21 cellular contexts compared by ENCODE assay signal in genomic region chr10:114027041-114027394, GRCh38. TPM values are rescaled to one million over a fixed set of nuclear protein-coding genes. Genes with fewer than 3 reads are reported as not detected.
DNase-seq lines count a peak whose midpoint lies in the region; ATAC-seq and TF ChIP-seq lines count a peak whose summit lies in the region.
"Had no signal": no experiment of that assay in that cellular context is flagged by ENCODE, and none has a peak within 500 bp of the region (broad histone marks: within the 10 kb centered on the region; RNA-seq: fewer than 3 reads in every experiment).

No MANE protein-coding gene starts in this region.

- H3K27me3 Mint-ChIP-seq in Calu3 (ENCODE audit: unreplicated experiment) = no peaks in the 10 kb centered on the region

- H3K79me2 ChIP-seq in PC-9 (ENCODE audit: low read depth) = no peaks in the 10 kb centered on the region

- H3K27ac ChIP-seq in PC-9 (peak overlapping the region; percentile 82), foreskin keratinocyte (peak overlapping the region; percentile 39)
- H3K27ac ChIP-seq: adrenal gland had no signal

- no peaks in the 10 kb centered on the region for H3K27me3 ChIP-seq in PC-9 (ENCODE audit: insufficient read depth, low read depth)
- H3K27me3 ChIP-seq in foreskin keratinocyte = no peaks in the 10 kb centered on the region
- H3K27me3 ChIP-seq in skeletal muscle satellite cell (ENCODE audit: control insufficient read depth, insufficient read depth, low read length) = no peaks in the 10 kb centered on the region
- H3K27me3 ChIP-seq: adrenal gland had no signal

- intact Hi-C loops in Calu3 (cut with micrococcal nuclease; ENCODE audit: unreplicated experiment) = no loop called here
- intact Hi-C loops in PC-9 (cut with micrococcal nuclease; ENCODE audit: unreplicated experiment) = no loop called here
- intact Hi-C loops in head of caudate nucleus (cut with DNase I) = no loop called here

- peaks cover 39% of the 10 kb centered on the region for H3K4me1 Mint-ChIP-seq in Calu3 (ENCODE audit: low read depth, unreplicated experiment)

- peak overlapping the region; percentile 45 for H3K27ac Mint-ChIP-seq in Calu3 (ENCODE audit: unreplicated experiment)
- H3K27ac Mint-ChIP-seq: activated CD8-positive, alpha-beta T cell treated with anti-CD3 and anti-CD28 coated beads, Interleukin-2, amount 10 ng/mL, durations not matched to agents 7 days and 5 days; activated T-cell treated with anti-CD3 and anti-CD28 coated beads, Interleukin-2, amount 50 U/mL, for 24 hours; CD4-positive, CD25-positive, alpha-beta regulatory T cell; dendritic cell treated with granulocyte-macrophage colony-stimulating factor and Interleukin-4, amounts not matched to agents 40 ng/mL and 50 ng/mL, for 4 days; immature natural killer cell had no signal

- no TSS peak for BruUV-seq in Calu3 (replicated peaks; lab: Mats Ljungman, UMichigan)
- BruUV-seq in PC-9 (replicated peaks; lab: Mats Ljungman, UMichigan) = no TSS peak

- CTCF ChIA-PET in Calu3 (lab: Charles Lee) (no interaction called here), PC-9 (lab: Charles Lee) (interaction anchor here (0.6 kb wide), 1 partner anchor 99 kb away, joined by 3 read pairs; no protein-coding TSS in a partner anchor)

- H2AFZ ChIP-seq in PC-9 = no peak overlapping the region

- H3K4me3 ChIP-seq in PC-9 = no peak overlapping the region; the same call in 1 of the 2 replicates
- H3K4me3 ChIP-seq in skeletal muscle satellite cell (ENCODE audit: low read length) = peak overlapping the region; percentile 40
- H3K4me3 ChIP-seq: adrenal gland had no signal

- no peaks in the 10 kb centered on the region for H4K20me1 ChIP-seq in PC-9 (ENCODE audit: insufficient read depth)

- H3K4me1 ChIP-seq in PC-9 (replicated peaks; ENCODE audit: insufficient read depth) (peaks cover 40% of the 10 kb centered on the region), foreskin keratinocyte (peaks cover 41% of the 10 kb centered on the region), skeletal muscle satellite cell (ENCODE audit: control insufficient read depth, insufficient read depth, low read length) (peaks cover 51% of the 10 kb centered on the region)

- POLR2A ChIA-PET in PC-9 (lab: Charles Lee; ENCODE audit: unreplicated experiment) = no interaction called here

- H3K36me3 ChIP-seq in PC-9 (ENCODE audit: low read depth) (no peaks in the 10 kb centered on the region), skeletal muscle satellite cell (ENCODE audit: insufficient read depth, low read length) (no peaks in the 10 kb centered on the region)
- H3K36me3 ChIP-seq: adrenal gland had no signal

- H3F3A ChIP-seq in PC-9 (ENCODE audit: insufficient read depth, low read depth) = peaks cover 21% of the 10 kb centered on the region

- peak overlapping the region; percentile 74 for H3K9ac ChIP-seq in skeletal muscle satellite cell (ENCODE audit: low read depth, low read length)

- H3K9me2 ChIP-seq in PC-9 (ENCODE audit: insufficient read depth) = no peaks in the 10 kb centered on the region

- no peak for DNase-seq in Calu3
- DNase-seq in PC-9 = no peak
- DNase-seq in foreskin keratinocyte = no peak
- DNase-seq in head of caudate nucleus = no peak
- DNase-seq in NCI-H446 treated with DMSO at 0.1 percent for 48 hours (lab: John Stamatoyannopoulos, UW) = no peak
- DNase-seq: activated CD8-positive, alpha-beta T cell treated with anti-CD3 and anti-CD28 coated beads, Interleukin-2, amount 10 ng/mL, durations not matched to agents 7 days and 5 days; activated naive CD4-positive, alpha-beta T cell; activated T-cell treated with anti-CD3 and anti-CD28 coated beads, Interleukin-2, amount 50 U/mL, for 24 hours; adrenal gland; CD4-positive, CD25-positive, alpha-beta regulatory T cell; GDM1; immature natural killer cell; KBM-7; left ventricle myocardium superior; NCI-H1694; NCI-H2171; NCI-H526 treated with DMSO at 0.1 percent for 48 hours had no signal

- H3K36me3 Mint-ChIP-seq in Calu3 (ENCODE audit: insufficient read depth, unreplicated experiment) = no peaks in the 10 kb centered on the region
- H3K36me3 Mint-ChIP-seq: CD4-positive, CD25-positive, alpha-beta regulatory T cell; immature natural killer cell had no signal

- H3K4me2 ChIP-seq in PC-9 = peak overlapping the region; percentile 68
- peak overlapping the region; percentile 74 for H3K4me2 ChIP-seq in skeletal muscle satellite cell (ENCODE audit: low read length)

- no peaks in the 10 kb centered on the region for H3K9me3 Mint-ChIP-seq in Calu3 (ENCODE audit: low read depth, unreplicated experiment)
- H3K9me3 Mint-ChIP-seq: activated T-cell treated with anti-CD3 and anti-CD28 coated beads, Interleukin-2, amount 50 U/mL, for 24 hours; dendritic cell treated with granulocyte-macrophage colony-stimulating factor and Interleukin-4, amounts not matched to agents 40 ng/mL and 50 ng/mL, for 4 days; immature natural killer cell had no signal

- H3K4me3 Mint-ChIP-seq in Calu3 (ENCODE audit: low read depth, unreplicated experiment) = no peak overlapping the region
- H3K4me3 Mint-ChIP-seq: activated CD8-positive, alpha-beta T cell treated with anti-CD3 and anti-CD28 coated beads, Interleukin-2, amount 10 ng/mL, durations not matched to agents 7 days and 5 days; activated T-cell treated with anti-CD3 and anti-CD28 coated beads, Interleukin-2, amount 50 U/mL, for 24 hours; CD4-positive, CD25-positive, alpha-beta regulatory T cell; dendritic cell treated with granulocyte-macrophage colony-stimulating factor and Interleukin-4, amounts not matched to agents 40 ng/mL and 50 ng/mL, for 4 days; immature natural killer cell had no signal

- no peak for ATAC-seq in foreskin keratinocyte
- ATAC-seq in GM19395 (IDR thresholded peaks at IDR 0.05; ENCODE audit: unreplicated experiment) = no peak
- no peak for ATAC-seq in HG03439 (IDR thresholded peaks at IDR 0.05; ENCODE audit: unreplicated experiment)
- ATAC-seq: activated CD8-positive, alpha-beta T cell treated with anti-CD3 and anti-CD28 coated beads, Interleukin-2, amount 10 ng/mL, durations not matched to agents 7 days and 5 days; left ventricle myocardium superior had no signal

- TF ChIP-seq CTCF in Calu3 (IDR thresholded peaks at IDR 0.05; ENCODE audit: unreplicated experiment) = no peak
- TF ChIP-seq CTCF in PC-9 (conservative IDR thresholded peaks at IDR 0.05) = no peak
- TF ChIP-seq CTCF in foreskin keratinocyte (conservative IDR thresholded peaks at IDR 0.05) = no peak

- H3K9me3 ChIP-seq in PC-9 (ENCODE audit: insufficient read depth, low read depth) (no peaks in the 10 kb centered on the region), skeletal muscle satellite cell (replicated peaks; ENCODE audit: low read length) (no peaks in the 10 kb centered on the region)
- H3K9me3 ChIP-seq: adrenal gland had no signal

RNA-seq across cellular contexts. Expression of gene ADRB1, which starts 16.6 kb away (rescaled TPM):
- total RNA-seq in Calu3 (2022) (0.47 and 0.78 TPM in 2 replicates), PC-9 (2021) (0.45 and 0.48 TPM in 2 replicates), foreskin keratinocyte (0.41 and 0.53 TPM in 2 replicates)
- polyA plus RNA-seq in foreskin keratinocyte = 0.22 and 0.42 TPM in 2 replicates
- not detected in 2 replicates for total RNA-seq in skeletal muscle satellite cell (2012; rRNA removed)
- polyA plus RNA-seq: CD4-positive, CD25-positive, alpha-beta regulatory T cell had no signal
